ENCODE assay signal across 1 cellular context in the genomic region with DNA sequence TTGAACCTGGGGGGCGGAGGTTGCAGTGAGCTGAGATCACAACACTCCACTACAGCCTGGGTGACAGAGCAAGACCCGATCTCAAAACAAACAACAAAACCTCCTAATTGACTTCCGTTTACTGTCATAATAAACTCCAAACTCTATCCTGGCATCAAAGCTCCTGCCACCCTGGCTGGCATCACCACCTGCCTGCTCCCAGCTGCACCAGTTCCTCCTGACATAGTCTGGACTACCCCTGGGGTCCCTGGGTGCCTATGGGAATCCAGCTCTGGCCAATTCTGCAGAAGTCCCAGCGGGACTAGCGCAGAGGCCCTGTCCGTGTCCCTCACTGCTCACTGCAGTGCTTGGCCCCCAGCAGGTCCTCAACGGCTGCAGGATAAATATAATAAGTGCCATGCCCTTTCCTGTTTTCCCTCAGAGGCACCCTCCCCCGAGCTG.
TF ChIP-seq lines count a peak whose summit lies in the region.

No MANE protein-coding gene starts in this region.

TF ChIP-seq in endothelial cell of umbilical vein, 7 proteins besides CTCF, POLR2A, EP300 and RAD21:
- no peak for TF ChIP-seq POLR2AphosphoS5 (IDR thresholded peaks at IDR 0.05; ENCODE audit: insufficient read depth, low read depth, low read length)
- no peak for TF ChIP-seq FOS (IDR thresholded peaks at IDR 0.05; ENCODE audit: borderline replicate concordance, insufficient read depth, low read length)
- TF ChIP-seq JUN (IDR thresholded peaks at IDR 0.05; ENCODE audit: borderline replicate concordance, insufficient read depth, insufficient read length, low read depth), result no peak
- no peak for TF ChIP-seq GATA2 (IDR thresholded peaks at IDR 0.05; ENCODE audit: insufficient read depth, insufficient read length, low read depth, low read length)
- TF ChIP-seq MYC (IDR thresholded peaks at IDR 0.05; ENCODE audit: low read depth, low read length), result no peak
- TF ChIP-seq, protein P1, sequence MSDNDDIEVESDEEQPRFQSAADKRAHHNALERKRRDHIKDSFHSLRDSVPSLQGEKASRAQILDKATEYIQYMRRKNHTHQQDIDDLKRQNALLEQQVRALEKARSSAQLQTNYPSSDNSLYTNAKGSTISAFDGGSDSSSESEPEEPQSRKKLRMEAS (IDR thresholded peaks at IDR 0.05; ENCODE audit: insufficient read depth, insufficient read length), result no peak
- no peak for TF ChIP-seq EZH2 (IDR thresholded peaks at IDR 0.05; ENCODE audit: borderline replicate concordance, low read depth, low read length, severe bottlenecking)
